7 cellular contexts compared by ENCODE assay signal in the genomic region with DNA sequence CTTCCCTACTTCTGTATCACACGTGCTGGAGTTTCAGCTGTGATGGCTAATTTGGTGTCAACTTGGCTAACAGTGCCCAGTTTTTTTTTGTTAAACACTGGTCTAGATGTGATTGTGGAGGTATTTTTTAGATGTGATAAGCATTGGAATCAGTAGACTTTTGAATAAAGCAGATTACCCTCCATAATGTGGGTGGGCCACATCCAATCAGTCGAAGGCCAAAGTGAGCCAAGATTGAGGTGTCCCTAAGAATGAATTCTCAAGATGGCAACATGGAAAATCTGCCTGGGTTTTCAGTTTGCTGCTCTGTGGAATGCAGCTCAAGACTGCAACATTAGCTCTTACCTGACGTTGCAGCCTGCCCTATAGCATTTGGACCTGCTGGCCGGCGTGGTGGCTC.
"Had no signal": no experiment of that assay in that cellular context is flagged by ENCODE, and none has a peak within 500 bp of the region (broad histone marks: within the 10 kb centered on the region; RNA-seq: fewer than 3 reads in every experiment).

No MANE protein-coding gene starts in this region.

- ATAC-seq: GM12878 had no signal

- FAIRE-seq: G401.6, GM12878, GM12891, GM18507, GM19239 had no signal

- DNase-seq: GDM1, GF-D8 had no signal

- H3K4me3 ChIP-seq: GM12878 had no signal
